In genomic region chr11:68839054-68839865, GRCh38 we compare ENCODE assay signal across 8 cellular contexts. TPM values are rescaled to one million over a fixed set of nuclear protein-coding genes. Genes with fewer than 3 reads are reported as not detected.
A peak's percentile ranks its signal among the peaks of the same experiment; 100 is the strongest.
DNase-seq lines count a peak whose midpoint lies in the region; ATAC-seq, FAIRE-seq and TF ChIP-seq lines count a peak whose summit lies in the region.

No MANE protein-coding gene starts in this region.

- H3K4me2 ChIP-seq in H1 (ENCODE audit: insufficient read depth in 1 of 2, low read depth in 2 of 2, low read length in 2 of 2) (peak overlapping the region; percentile 93 to 100), mesenchymal stem cell (ENCODE audit: low read length, poor library complexity, severe bottlenecking) (peak overlapping the region; percentile 95)

- peak overlapping the region; percentile 78 for H3K4me3 ChIP-seq in AG10803 (ENCODE audit: low read length)
- peak overlapping the region; percentile 32 to 69 (median 56) for H3K4me3 ChIP-seq in H1 (ENCODE audit: extremely low read depth in 1 of 4, insufficient read depth in 2 of 4, low read depth in 3 of 4, low read length in 4 of 4)
- peak overlapping the region; percentile 49 to 90 for H3K4me3 ChIP-seq in mesenchymal stem cell (ENCODE audit: insufficient read depth in 1 of 2, low read depth in 1 of 2, low read length in 2 of 2)

- no peaks in the 10 kb centered on the region for H3K27me3 Mint-ChIP-seq in activated CD8-positive, alpha-beta memory T cell treated with anti-CD3 and anti-CD28 coated beads, Interleukin-2, amount 10 ng/mL, durations not matched to agents 7 days and 5 days

- H2BK12ac ChIP-seq in H1 (ENCODE audit: low read depth, low read length), result peak overlapping the region; percentile 94
- peak overlapping the region in 1 of 2 experiments; percentile 93 for H2BK12ac ChIP-seq in mesenchymal stem cell (ENCODE audit: low read length in 2 of 2)

- H3K9ac ChIP-seq in H1 (replicated peaks in 1 of 4; ENCODE audit: extremely low read depth in 1 of 4, low read depth in 3 of 4, low read length in 3 of 4) (no peak overlapping the region; a peak in 2 of 7 replicates), mesenchymal stem cell (ENCODE audit: low read length) (peak overlapping the region; percentile 93)

- H3K27me3 ChIP-seq in H1 (replicated peaks in 1 of 4; ENCODE audit: control insufficient read depth in 3 of 4, extremely low read depth in 1 of 4, insufficient read depth in 3 of 4, low read length in 3 of 4), result peaks cover 22 to 50% (median 39%) of the 10 kb centered on the region in 4 experiments
- no peaks in the 10 kb centered on the region for H3K27me3 ChIP-seq in mesenchymal stem cell (ENCODE audit: control insufficient read depth in 1 of 2, insufficient read depth in 1 of 2, low read length in 2 of 2)

- no peak for TF ChIP-seq EP300 in H1 (IDR thresholded peaks at IDR 0.05; ENCODE audit: borderline replicate concordance in 1 of 2, low read depth in 2 of 2, low read length in 2 of 2)

- peak overlapping the region; percentile 78 for H3K4me3 Mint-ChIP-seq in activated CD8-positive, alpha-beta memory T cell treated with anti-CD3 and anti-CD28 coated beads, Interleukin-2, amount 10 ng/mL, durations not matched to agents 7 days and 5 days

- H2AFZ ChIP-seq in H1 (ENCODE audit: low read length) (no peak overlapping the region), mesenchymal stem cell (ENCODE audit: low read depth, low read length) (peak overlapping the region; percentile 1)

- TF ChIP-seq CTCF in AG10803 (conservative IDR thresholded peaks at IDR 0.05; ENCODE audit: low read length) (no peak), H1 (IDR thresholded peaks at IDR 0.05; ENCODE audit: control extremely low read depth in 1 of 3, insufficient read depth in 1 of 3, low read depth in 1 of 3, low read length in 3 of 3) (no peak)

- H3K23ac ChIP-seq in H1 (ENCODE audit: insufficient read length) (no peak overlapping the region), mesenchymal stem cell (ENCODE audit: low read length in 2 of 2) (peak overlapping the region in 1 of 2 experiments; percentile 1)

- peaks cover 2 to 7% of the 10 kb centered on the region in 2 experiments for H4K20me1 ChIP-seq in H1 (replicated peaks in 1 of 2; ENCODE audit: control insufficient read depth in 1 of 2, insufficient read depth in 2 of 2, low read length in 2 of 2)

- no peak overlapping the region for H3K4ac ChIP-seq in H1 (replicated peaks; ENCODE audit: insufficient read length, low read depth, low read length)
- peak overlapping the region; percentile 15 to 61 for H3K4ac ChIP-seq in mesenchymal stem cell (ENCODE audit: low read depth in 1 of 2, low read length in 2 of 2)

- peak overlapping the region; percentile 82; the same call in 1 of the 2 replicates for H4K8ac ChIP-seq in H1 (ENCODE audit: extremely low read depth, insufficient read depth, low read length)
- peak overlapping the region; percentile 90 for H4K8ac ChIP-seq in mesenchymal stem cell (ENCODE audit: low read length)

- H3K9me3 Mint-ChIP-seq in activated CD8-positive, alpha-beta memory T cell treated with anti-CD3 and anti-CD28 coated beads, Interleukin-2, amount 10 ng/mL, durations not matched to agents 7 days and 5 days (ENCODE audit: low read depth), result no peaks in the 10 kb centered on the region

- FAIRE-seq in H1 (lab: Jason Lieb, UNC), result no peak

- H3K79me1 ChIP-seq in H1 (ENCODE audit: low read depth, low read length) (no peaks in the 10 kb centered on the region), mesenchymal stem cell (replicated peaks; ENCODE audit: low read length, poor library complexity, severe bottlenecking) (peaks cover 23% of the 10 kb centered on the region)

- TF ChIP-seq POLR2A in GM19099 (IDR thresholded peaks at IDR 0.05; ENCODE audit: extremely low read depth, insufficient read length, low read depth), result peak; percentile 60
- TF ChIP-seq POLR2A in H1 (IDR thresholded peaks at IDR 0.05; ENCODE audit: control extremely low read depth in 1 of 2, low read depth in 2 of 2, low read length in 2 of 2), result no peak

- H4K5ac ChIP-seq in H1 (ENCODE audit: insufficient read length, low read depth, low read length), result peak overlapping the region; percentile 57

- H3K18ac ChIP-seq in H1 (ENCODE audit: extremely low read depth, low read length), result peak overlapping the region; percentile 98; the same call in 1 of the 2 replicates
- peak overlapping the region; percentile 61 to 100 for H3K18ac ChIP-seq in mesenchymal stem cell (ENCODE audit: low read depth in 1 of 2, low read length in 2 of 2)

- H3K27ac ChIP-seq in H1 (ENCODE audit: low read depth, low read length) (no peak overlapping the region), mesenchymal stem cell (ENCODE audit: low read length, poor library complexity, severe bottlenecking) (peak overlapping the region; percentile 85)

- peaks cover 2% of the 10 kb centered on the region for H3K36me3 Mint-ChIP-seq in activated CD8-positive, alpha-beta memory T cell treated with anti-CD3 and anti-CD28 coated beads, Interleukin-2, amount 10 ng/mL, durations not matched to agents 7 days and 5 days

- H3K27ac Mint-ChIP-seq in activated CD8-positive, alpha-beta memory T cell treated with anti-CD3 and anti-CD28 coated beads, Interleukin-2, amount 10 ng/mL, durations not matched to agents 7 days and 5 days, result peak overlapping the region; percentile 94

- peaks cover 25% of the 10 kb centered on the region; the same call in 1 of the 2 replicates for H3K23me2 ChIP-seq in H1 (ENCODE audit: low read depth, low read length)

- DNase-seq in AG10803 (ENCODE audit: low read depth) (peak; percentile 94), HS-5 (ENCODE audit: low read depth) (peak; percentile 60), NOMO-1 treated with DMSO at 0.1 percent for 48 hours (lab: John Stamatoyannopoulos, UW; ENCODE audit: unreplicated experiment) (peak; percentile 89), H1 (ENCODE audit: low read depth in 1 of 2, low spot score in 2 of 2) (peak; percentile 75 to 97), mesenchymal stem cell (peak; percentile 92)
- DNase-seq in activated CD8-positive, alpha-beta memory T cell treated with anti-CD3 and anti-CD28 coated beads, Interleukin-2, amount 10 ng/mL, durations not matched to agents 7 days and 5 days, result peak; percentile 97
- DNase-seq in stimulated activated CD8-positive, alpha-beta memory T cell treated with anti-CD3 and anti-CD28 coated beads, Interleukin-12 subunit alpha, Interleukin-12 subunit beta, amount 100 ng/mL, for 1 hour (ENCODE audit: low read depth), result peak; percentile 93

- H2BK20ac ChIP-seq in H1 (ENCODE audit: low read length), result no peak overlapping the region

- H3K56ac ChIP-seq in H1 (replicated peaks; ENCODE audit: insufficient read length, low read depth, low read length), result no peak overlapping the region

- no peak overlapping the region for H2BK15ac ChIP-seq in H1 (ENCODE audit: low read length)
- peak overlapping the region; percentile 15 for H2BK15ac ChIP-seq in mesenchymal stem cell (ENCODE audit: low read depth, poor library complexity, severe bottlenecking)

- H2BK5ac ChIP-seq in H1 (ENCODE audit: low read depth, low read length) (peak overlapping the region; percentile 78; the same call in 1 of the 2 replicates), mesenchymal stem cell (ENCODE audit: low read depth, low read length, poor library complexity, severe bottlenecking) (no peak overlapping the region)

- CTCF ChIA-PET in activated CD8-positive, alpha-beta memory T cell treated with anti-CD3 and anti-CD28 coated beads, Interleukin-2, amount 10 ng/mL, durations not matched to agents 7 days and 5 days (lab: Charles Lee), result interaction anchor here (1.3 kb wide), 2 partner anchors 13 to 41 kb away, joined by 6 to 7 read pairs; no protein-coding TSS in a partner anchor
- CTCF ChIA-PET in H1 (lab: Charles Lee; ENCODE audit: partially characterized antibody), result interaction anchor here (2.6 kb wide), 1 partner anchor 41 kb away, joined by 10 read pairs; no protein-coding TSS in a partner anchor

- 1% methylated on average over 54 of the region's 61 CpGs; no CpG with 5 or more reads in 1 of the 2 experiments for WGBS in H1 (ENCODE audit: extremely low coverage in 1 of 2, insufficient coverage in 1 of 2, insufficient read length in 1 of 2, insufficient replicate concordance in 2 of 2, low coverage in 1 of 2, low lambda C conversion rate in 2 of 2, missing lambda C conversion rate in 1 of 2), 2 experiments
- WGBS in mesenchymal stem cell, result under 1% methylated on average over 61 of the region's 61 CpGs

- peak overlapping the region; percentile 54 for H2BK120ac ChIP-seq in H1 (replicated peaks; ENCODE audit: low read depth, low read length)
- H2BK120ac ChIP-seq in mesenchymal stem cell (ENCODE audit: low read depth, low read length), result peak overlapping the region; percentile 54

- H3K4me1 Mint-ChIP-seq in activated CD8-positive, alpha-beta memory T cell treated with anti-CD3 and anti-CD28 coated beads, Interleukin-2, amount 10 ng/mL, durations not matched to agents 7 days and 5 days, result peaks cover 41% of the 10 kb centered on the region

- ATAC-seq in activated CD8-positive, alpha-beta memory T cell treated with anti-CD3 and anti-CD28 coated beads, Interleukin-2, amount 10 ng/mL, durations not matched to agents 7 days and 5 days, result peak; percentile 54

- H2AK5ac ChIP-seq in H1 (ENCODE audit: low read depth, low read length), result no peak overlapping the region
- H2AK5ac ChIP-seq in mesenchymal stem cell (ENCODE audit: low read length, severe bottlenecking), result peak overlapping the region; percentile 35

- H3K14ac ChIP-seq in H1 (ENCODE audit: insufficient read length) (no peak overlapping the region), mesenchymal stem cell (ENCODE audit: low read length in 2 of 2) (peak overlapping the region in 1 of 2 experiments; percentile 61)

- TF ChIP-seq RAD21 in H1 (IDR thresholded peaks at IDR 0.05 in 1 of 2, conservative IDR thresholded peaks at IDR 0.05 in 1 of 2; ENCODE audit: low read depth in 2 of 2, low read length in 2 of 2), result peak in 1 of 2 experiments; percentile 15; a peak in 1 of 4 replicates

- H3K9me3 ChIP-seq in H1 (ENCODE audit: insufficient read depth in 2 of 2, low read depth in 1 of 2, low read length in 1 of 2) (no peaks in the 10 kb centered on the region), mesenchymal stem cell (ENCODE audit: control insufficient read depth, low read length) (no peaks in the 10 kb centered on the region)

- H3K4me1 ChIP-seq in H1 (replicated peaks in 1 of 4; ENCODE audit: control insufficient read depth in 3 of 4, insufficient read depth in 4 of 4, low read length in 3 of 4), result peaks cover 3 to 12% (median 7%) of the 10 kb centered on the region in 4 experiments; a peak in 6 of 7 replicates
- peaks cover 50% of the 10 kb centered on the region for H3K4me1 ChIP-seq in mesenchymal stem cell (ENCODE audit: control insufficient read depth, insufficient read depth, low read depth, low read length)

- H3K79me2 ChIP-seq in H1 (ENCODE audit: control insufficient read depth in 1 of 2, insufficient read depth in 2 of 2, low read length in 2 of 2), result no peaks in the 10 kb centered on the region

- H4K91ac ChIP-seq in H1 (replicated peaks; ENCODE audit: insufficient read length, low read length) (no peak overlapping the region), mesenchymal stem cell (ENCODE audit: low read length) (peak overlapping the region; percentile 62)

- POLR2A ChIA-PET in H1 (lab: Charles Lee; ENCODE audit: partially characterized antibody), result interaction anchor here (0.9 to 1.6 kb wide), 3 partner anchors 17 to 89 kb away, joined by 3 to 4 read pairs (median 3); no protein-coding TSS in a partner anchor

- H3K36me3 ChIP-seq in H1 (ENCODE audit: control insufficient read depth in 2 of 4, insufficient read depth in 4 of 4, low read length in 3 of 4) (no peaks in the 10 kb centered on the region), mesenchymal stem cell (ENCODE audit: control insufficient read depth in 1 of 2, insufficient read depth in 2 of 2, low read depth in 1 of 2, low read length in 2 of 2) (peaks cover 0 to 5% of the 10 kb centered on the region in 2 experiments)

RNA-seq across cellular contexts. Expression of gene CPT1A, which starts 2.5 kb away (rescaled TPM):
- total RNA-seq in activated CD8-positive, alpha-beta memory T cell treated with anti-CD3 and anti-CD28 coated beads, Interleukin-2, amount 10 ng/mL, durations not matched to agents 7 days and 5 days, result 10 to 100 TPM; 36.4 to 46.1 TPM
- 9.6 and 12.2 TPM in 2 replicates for total RNA-seq in H1 (2021; fragmentation: NEBNext Ultra II Directional; extraction: Animal tissue kit (Norgen Biotek cat#: 25700))
- polyA plus RNA-seq in H1 (2011; rRNA removed), result 2.9 and 3.8 TPM in 2 replicates
- polyA plus RNA-seq in H1 (2011; cell fraction: cytosol; rRNA removed), result 3.0 TPM
- 5.9 TPM for polyA plus RNA-seq in H1 (2011; cell fraction: nucleus; rRNA removed)
- 5.4 to 7.2 TPM (median 6.1 TPM) in 4 replicates for polyA plus RNA-seq in H1 (2012, experiment 1 of 2)
- polyA plus RNA-seq in H1 (2012, experiment 2 of 2), result 2.6 TPM
- 9.5 TPM for polyA plus RNA-seq in H1 (2013, experiment 1 of 2)
- 10.8 TPM for polyA plus RNA-seq in H1 (2013, experiment 2 of 2)
- 9.7 and 10.9 TPM in 2 replicates for polyA minus RNA-seq in H1 (2011; rRNA and poly(A)+ RNA removed)
- polyA minus RNA-seq in H1 (2011; cell fraction: cytosol; rRNA and poly(A)+ RNA removed), result 5.1 TPM
- polyA minus RNA-seq in H1 (2011; cell fraction: nucleus; rRNA and poly(A)+ RNA removed), result 6.4 TPM
- 28.4 TPM for polyA plus RNA-seq in mesenchymal stem cell (2013, experiment 1 of 2)
- polyA plus RNA-seq in mesenchymal stem cell (2013, experiment 2 of 2), result 27.0 TPM
